Comparison of ENCODE assay signal across 18 cellular contexts in the genomic region with DNA sequence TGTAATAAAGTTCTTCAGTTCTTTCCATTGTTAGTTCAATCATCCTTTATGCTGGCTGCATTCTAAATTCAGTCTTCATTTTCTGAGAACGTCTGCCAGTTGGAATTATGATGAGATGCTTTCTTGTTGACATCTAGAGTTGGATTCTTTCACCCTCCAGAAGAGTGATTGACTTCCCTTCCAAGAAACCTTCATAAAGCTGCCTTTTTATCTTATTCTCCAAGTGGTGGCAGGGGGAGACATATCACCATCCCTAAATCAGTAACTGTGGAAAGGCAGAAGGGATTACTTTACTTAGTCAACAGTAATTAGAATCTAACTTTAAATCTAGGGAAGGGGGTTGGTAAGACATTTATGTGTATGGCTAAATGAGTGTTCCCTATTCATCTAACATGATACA.
DNase-seq lines count a peak whose midpoint lies in the region; ATAC-seq and TF ChIP-seq lines count a peak whose summit lies in the region.
"Had no signal": no experiment of that assay in that cellular context is flagged by ENCODE, and none has a peak within 500 bp of the region (broad histone marks: within the 10 kb centered on the region; RNA-seq: fewer than 3 reads in every experiment).

No MANE protein-coding gene starts in this region.

- no peaks in the 10 kb centered on the region for H3K27me3 ChIP-seq in HCT116 (ENCODE audit: insufficient read depth, low read length)
- no peaks in the 10 kb centered on the region for H3K27me3 ChIP-seq in foreskin keratinocyte
- no peaks in the 10 kb centered on the region for H3K27me3 ChIP-seq in spleen (replicated peaks in 1 of 7)
- no peaks in the 10 kb centered on the region for H3K27me3 ChIP-seq in dorsolateral prefrontal cortex
- H3K27me3 ChIP-seq: SJCRH30 had no signal

- intact Hi-C loops in HCT116 (cut with micrococcal nuclease) (no loop called here), spleen (cut with DNase I; ENCODE audit: low total_unique reads) (no loop called here), dorsolateral prefrontal cortex (cut with DNase I) (no loop called here)

- no peak overlapping the region for H3K4me2 ChIP-seq in HCT116 (ENCODE audit: low read length)

- no peaks in the 10 kb centered on the region for H3K79me2 ChIP-seq in HCT116 (ENCODE audit: insufficient read depth, low read length)

- H3K27ac Mint-ChIP-seq in osteocyte (ENCODE audit: unreplicated experiment), result no peak overlapping the region

- peaks cover 1% of the 10 kb centered on the region for H3K4me1 Mint-ChIP-seq in osteocyte (ENCODE audit: unreplicated experiment)

- WGBS in spleen, 5 donors, result 48 to 63% (median 50%) methylated on average over 1 of the region's 1 CpG

- H3K9ac ChIP-seq in HCT116 (ENCODE audit: low read length), result no peak overlapping the region

- TF ChIP-seq CTCF in HCT116 (IDR thresholded peaks at IDR 0.05 in 2 of 3, conservative IDR thresholded peaks at IDR 0.05 in 1 of 3; ENCODE audit: borderline replicate concordance in 1 of 3, insufficient read depth in 1 of 3, low read depth in 2 of 3, low read length in 2 of 3) (no peak), foreskin keratinocyte (conservative IDR thresholded peaks at IDR 0.05) (peak; percentile 18), osteocyte (IDR thresholded peaks at IDR 0.05) (peak; percentile 20), spleen (IDR thresholded peaks at IDR 0.05 in 8 of 11, conservative IDR thresholded peaks at IDR 0.05 in 3 of 11) (no peak), dorsolateral prefrontal cortex (IDR thresholded peaks at IDR 0.05 in 54 of 56, conservative IDR thresholded peaks at IDR 0.05 in 2 of 56; ENCODE audit: low read depth in 1 of 56, partially characterized antibody in 56 of 56) (no peak)

- H4K20me1 ChIP-seq in HCT116 (ENCODE audit: insufficient read depth), result no peaks in the 10 kb centered on the region

- H3K9me3 ChIP-seq in HCT116 (ENCODE audit: control insufficient read depth in 1 of 2, insufficient read depth in 1 of 2, low read depth in 1 of 2, low read length in 2 of 2), result no peaks in the 10 kb centered on the region
- H3K9me3 ChIP-seq in spleen, result no peaks in the 10 kb centered on the region
- H3K9me3 ChIP-seq: SJCRH30 had no signal

- no peaks in the 10 kb centered on the region for H3K9me3 Mint-ChIP-seq in osteocyte (ENCODE audit: unreplicated experiment)

- H3K4me1 ChIP-seq in HCT116 (ENCODE audit: control insufficient read depth in 1 of 2, insufficient read depth in 2 of 2, low read length in 2 of 2), result peaks cover 3 to 14% of the 10 kb centered on the region in 2 experiments; a peak in 3 of 4 replicates
- H3K4me1 ChIP-seq in foreskin keratinocyte, result no peaks in the 10 kb centered on the region
- H3K4me1 ChIP-seq in spleen, result no peaks in the 10 kb centered on the region

- POLR2A ChIA-PET in HCT116 (lab: Charles Lee), result no interaction called here

- H3K27ac ChIP-seq in HCT116 (ENCODE audit: low read depth, low read length) (no peak overlapping the region), foreskin keratinocyte (no peak overlapping the region), spleen (no peak overlapping the region), dorsolateral prefrontal cortex (no peak overlapping the region)
- H3K27ac ChIP-seq: C4-2B, SJCRH30 had no signal

- TF ChIP-seq POLR2A in HCT116 (IDR thresholded peaks at IDR 0.05; ENCODE audit: borderline replicate concordance, extremely low read depth, insufficient read depth, insufficient read length) (no peak), spleen (IDR thresholded peaks at IDR 0.05) (no peak)

- RAD21 ChIA-PET in HCT116 (lab: Charles Lee; ENCODE audit: low non-redundant PET in 1 of 2, low total read pairs in 2 of 2, uncharacterized antibody in 2 of 2, unreplicated experiment in 2 of 2), result interaction anchor here in 1 of 2 experiments (0.6 kb wide), 1 partner anchor 666 kb away, joined by 3 read pairs; no protein-coding TSS in a partner anchor

- no peaks in the 10 kb centered on the region for H3K9me2 ChIP-seq in HCT116 (ENCODE audit: insufficient read depth)

- no peak overlapping the region for H3K4me3 Mint-ChIP-seq in osteocyte (ENCODE audit: unreplicated experiment)

- no peak overlapping the region for H2AFZ ChIP-seq in HCT116 (ENCODE audit: low read depth, low read length, poor library complexity, severe bottlenecking)

- H3K36me3 Mint-ChIP-seq in osteocyte (ENCODE audit: unreplicated experiment), result no peaks in the 10 kb centered on the region

- H3K36me3 ChIP-seq in HCT116 (ENCODE audit: control insufficient read depth in 1 of 2, insufficient read depth in 2 of 2, low read length in 2 of 2) (no peaks in the 10 kb centered on the region), spleen (no peaks in the 10 kb centered on the region)
- H3K36me3 ChIP-seq: SJCRH30 had no signal

- DNase-seq in HCT116 (ENCODE audit: low read depth, low spot score), result no peak
- DNase-seq in NCI-H82 treated with DMSO at 0.1 percent for 48 hours (lab: John Stamatoyannopoulos, UW; ENCODE audit: unreplicated experiment), result peak; percentile 8
- no peak for DNase-seq in foreskin keratinocyte
- DNase-seq in osteocyte (ENCODE audit: extremely low spot score, unreplicated experiment), result no peak
- no peak for DNase-seq in spleen
- no peak for DNase-seq in NCI-H748 (lab: John Stamatoyannopoulos, UW; ENCODE audit: unreplicated experiment)
- DNase-seq in dorsolateral prefrontal cortex, result no peak
- DNase-seq: AML-193, DMS 273 treated with DMSO at 0.1 percent for 48 hours, DND-41, NCI-H1417, NCI-H187, NCI-H2107, NCI-H510A treated with DMSO at 0.1 percent for 48 hours, SJCRH30, SW 1271 had no signal

- no peak for ATAC-seq in HCT116
- ATAC-seq in foreskin keratinocyte, result no peak
- ATAC-seq: Panc1 had no signal

- TF ChIP-seq RAD21 in HCT116 (IDR thresholded peaks at IDR 0.05; ENCODE audit: low read depth), result peak; percentile 47

- CTCF ChIA-PET in HCT116 (lab: Charles Lee), result no interaction called here

- H3K4me3 ChIP-seq in HCT116 (replicated peaks in 1 of 2; ENCODE audit: low read depth in 1 of 2, low read length in 2 of 2), result no peak overlapping the region
- no peak overlapping the region for H3K4me3 ChIP-seq in spleen
- H3K4me3 ChIP-seq in dorsolateral prefrontal cortex, result no peak overlapping the region
- H3K4me3 ChIP-seq: SJCRH30 had no signal

- BruUV-seq in HCT116 (replicated peaks; lab: Mats Ljungman, UMichigan), result no TSS peak

- H3K27me3 Mint-ChIP-seq in osteocyte (ENCODE audit: unreplicated experiment), result no peaks in the 10 kb centered on the region

TF ChIP-seq in HCT116, 20 proteins besides CTCF, POLR2A, EP300 and RAD21:
- TF ChIP-seq, protein P1, sequence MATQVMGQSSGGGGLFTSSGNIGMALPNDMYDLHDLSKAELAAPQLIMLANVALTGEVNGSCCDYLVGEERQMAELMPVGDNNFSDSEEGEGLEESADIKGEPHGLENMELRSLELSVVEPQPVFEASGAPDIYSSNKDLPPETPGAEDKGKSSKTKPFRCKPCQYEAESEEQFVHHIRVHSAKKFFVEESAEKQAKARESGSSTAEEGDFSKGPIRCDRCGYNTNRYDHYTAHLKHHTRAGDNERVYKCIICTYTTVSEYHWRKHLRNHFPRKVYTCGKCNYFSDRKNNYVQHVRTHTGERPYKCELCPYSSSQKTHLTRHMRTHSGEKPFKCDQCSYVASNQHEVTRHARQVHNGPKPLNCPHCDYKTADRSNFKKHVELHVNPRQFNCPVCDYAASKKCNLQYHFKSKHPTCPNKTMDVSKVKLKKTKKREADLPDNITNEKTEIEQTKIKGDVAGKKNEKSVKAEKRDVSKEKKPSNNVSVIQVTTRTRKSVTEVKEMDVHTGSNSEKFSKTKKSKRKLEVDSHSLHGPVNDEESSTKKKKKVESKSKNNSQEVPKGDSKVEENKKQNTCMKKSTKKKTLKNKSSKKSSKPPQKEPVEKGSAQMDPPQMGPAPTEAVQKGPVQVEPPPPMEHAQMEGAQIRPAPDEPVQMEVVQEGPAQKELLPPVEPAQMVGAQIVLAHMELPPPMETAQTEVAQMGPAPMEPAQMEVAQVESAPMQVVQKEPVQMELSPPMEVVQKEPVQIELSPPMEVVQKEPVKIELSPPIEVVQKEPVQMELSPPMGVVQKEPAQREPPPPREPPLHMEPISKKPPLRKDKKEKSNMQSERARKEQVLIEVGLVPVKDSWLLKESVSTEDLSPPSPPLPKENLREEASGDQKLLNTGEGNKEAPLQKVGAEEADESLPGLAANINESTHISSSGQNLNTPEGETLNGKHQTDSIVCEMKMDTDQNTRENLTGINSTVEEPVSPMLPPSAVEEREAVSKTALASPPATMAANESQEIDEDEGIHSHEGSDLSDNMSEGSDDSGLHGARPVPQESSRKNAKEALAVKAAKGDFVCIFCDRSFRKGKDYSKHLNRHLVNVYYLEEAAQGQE (IDR thresholded peaks at IDR 0.05; ENCODE audit: low read depth), result no peak
- no peak for TF ChIP-seq ELF1 (IDR thresholded peaks at IDR 0.05; ENCODE audit: borderline replicate concordance, low read depth)
- no peak for TF ChIP-seq ZNF274 (IDR thresholded peaks at IDR 0.05; ENCODE audit: low read depth, low read length)
- no peak for TF ChIP-seq SIN3A (IDR thresholded peaks at IDR 0.05; ENCODE audit: low read depth)
- TF ChIP-seq FOSL1 (IDR thresholded peaks at IDR 0.05; ENCODE audit: low read depth), result no peak

Comparison
In these comparisons a context has a peak if more than half of its experiments do, and no peak if none do; other contexts are left out.
1. CTCF ChIP-seq: peak in foreskin keratinocyte (single experiment) and osteocyte (single experiment); none in HCT116 (0 of 3), spleen (0 of 11) and dorsolateral prefrontal cortex (0 of 56).